17 cellular contexts compared by ENCODE assay signal in genomic region chr4:184446132-184446531, GRCh38. TPM values are rescaled to one million over a fixed set of nuclear protein-coding genes. Genes with fewer than 3 reads are reported as not detected.
A peak's percentile ranks its signal among the peaks of the same experiment; 100 is the strongest.
DNase-seq lines count a peak whose midpoint lies in the region; ATAC-seq and TF ChIP-seq lines count a peak whose summit lies in the region.
"Had no signal": no experiment of that assay in that cellular context is flagged by ENCODE, and none has a peak within 500 bp of the region (broad histone marks: within the 10 kb centered on the region; RNA-seq: fewer than 3 reads in every experiment).

No MANE protein-coding gene starts in this region.

- no peak overlapping the region for H2AFZ ChIP-seq in OCI-LY1 (ENCODE audit: low read length)

- intact Hi-C loops in lower lobe of right lung (cut with DNase I), result no loop called here
- intact Hi-C loops in sigmoid colon (cut with DNase I), result no loop called here

- TF ChIP-seq EP300 in sigmoid colon (IDR thresholded peaks at IDR 0.05), result no peak

- no peak overlapping the region for H3K4me3 ChIP-seq in OCI-LY1 (ENCODE audit: low read depth, low read length, poor library complexity, severe bottlenecking)
- H3K4me3 ChIP-seq in lower lobe of right lung, result no peak overlapping the region
- H3K4me3 ChIP-seq in sigmoid colon, result no peak overlapping the region
- H3K4me3 ChIP-seq: right lobe of liver, SJCRH30, suprapubic skin had no signal

- no peak for TF ChIP-seq CTCF in OCI-LY1 (IDR thresholded peaks at IDR 0.05; ENCODE audit: low read length)
- TF ChIP-seq CTCF in lower lobe of right lung (IDR thresholded peaks at IDR 0.05), result no peak
- TF ChIP-seq CTCF in sigmoid colon (IDR thresholded peaks at IDR 0.05), result no peak

- H3K27ac ChIP-seq in OCI-LY1 (ENCODE audit: low read depth, low read length, poor library complexity, severe bottlenecking) (peak overlapping the region; percentile 65), lower lobe of right lung (peak overlapping the region; percentile 28), sigmoid colon (no peak overlapping the region)
- H3K27ac ChIP-seq: right lobe of liver, SJCRH30, suprapubic skin had no signal

- peaks cover 56% of the 10 kb centered on the region for H3K36me3 Mint-ChIP-seq in stimulated activated naive CD8-positive, alpha-beta T cell treated with anti-CD3 and anti-CD28 coated beads, Interleukin-15, Interleukin-2, amounts not matched to agents 100 ng/mL and 50 ng/mL, for 24 hours (ENCODE audit: low read depth)

- H3K27ac Mint-ChIP-seq in stimulated activated naive CD8-positive, alpha-beta T cell treated with anti-CD3 and anti-CD28 coated beads, Interleukin-15, Interleukin-2, amounts not matched to agents 100 ng/mL and 50 ng/mL, for 24 hours, result peak overlapping the region; percentile 3

- H3K4me1 Mint-ChIP-seq in stimulated activated naive CD8-positive, alpha-beta T cell treated with anti-CD3 and anti-CD28 coated beads, Interleukin-15, Interleukin-2, amounts not matched to agents 100 ng/mL and 50 ng/mL, for 24 hours (ENCODE audit: low read depth), result peaks cover 94% of the 10 kb centered on the region

- no peak for TF ChIP-seq POLR2A in sigmoid colon (IDR thresholded peaks at IDR 0.05)

- WGBS in sigmoid colon, 2 donors, result 69 to 93% methylated on average over 3 of the region's 3 CpGs

- no peaks in the 10 kb centered on the region for H3K27me3 Mint-ChIP-seq in stimulated activated naive CD8-positive, alpha-beta T cell treated with anti-CD3 and anti-CD28 coated beads, Interleukin-15, Interleukin-2, amounts not matched to agents 100 ng/mL and 50 ng/mL, for 24 hours

- H3K9me3 ChIP-seq in OCI-LY1 (ENCODE audit: low read length) (no peaks in the 10 kb centered on the region), lower lobe of right lung (no peaks in the 10 kb centered on the region), sigmoid colon (no peaks in the 10 kb centered on the region)
- H3K9me3 ChIP-seq: right lobe of liver, SJCRH30, suprapubic skin had no signal

- H3K4me1 ChIP-seq in OCI-LY1 (ENCODE audit: insufficient read depth, low read length, severe bottlenecking) (peaks cover 77% of the 10 kb centered on the region), lower lobe of right lung (peaks cover 92% of the 10 kb centered on the region), sigmoid colon (peaks cover 0 to 69% (median 57%) of the 10 kb centered on the region in 4 donors)
- H3K4me1 ChIP-seq: SJCRH30 had no signal

- DNase-seq in stimulated activated naive CD8-positive, alpha-beta T cell treated with anti-CD3 and anti-CD28 coated beads, Interleukin-15, Interleukin-2, amounts not matched to agents 100 U/mL and 50 U/mL, for 24 hours, result no peak
- no peak for DNase-seq in lower lobe of right lung
- DNase-seq in NCI-H446 (lab: John Stamatoyannopoulos, UW), result no peak
- no peak for DNase-seq in sigmoid colon
- DNase-seq in activated gamma-delta T cell treated with Interleukin-2 at 50 U/mL for 16 hours, result no peak
- DNase-seq: caudate nucleus; effector CD4-positive, alpha-beta T cell; NCI-H2227 treated with DMSO at 0.1 percent for 48 hours; right lobe of liver; SJCRH30; stimulated activated CD4-positive, alpha-beta T cell treated with anti-CD3 and anti-CD28 coated beads, Interleukin-1b, Interleukin-23, amount 100 ng/mL, for 48 hours; T1000 had no signal

- H3K4me2 ChIP-seq in OCI-LY1 (ENCODE audit: low read length), result no peak overlapping the region

- ATAC-seq in stimulated activated naive CD8-positive, alpha-beta T cell treated with anti-CD3 and anti-CD28 coated beads, Interleukin-15, Interleukin-2, amounts not matched to agents 100 U/mL and 50 U/mL, for 24 hours, result no peak
- ATAC-seq in lower lobe of right lung, result no peak
- ATAC-seq in HG02970 (IDR thresholded peaks at IDR 0.05; ENCODE audit: low FRiP score, unreplicated experiment), result no peak
- ATAC-seq: HepG2, right lobe of liver had no signal

- H4K20me1 ChIP-seq in OCI-LY1 (ENCODE audit: insufficient read depth, low read length), result no peaks in the 10 kb centered on the region

- H3K9me2 ChIP-seq in OCI-LY1 (ENCODE audit: low read depth, low read length), result no peaks in the 10 kb centered on the region

- H3K27me3 ChIP-seq in OCI-LY1 (ENCODE audit: insufficient read depth, low read length) (no peaks in the 10 kb centered on the region), lower lobe of right lung (ENCODE audit: low read depth) (no peaks in the 10 kb centered on the region), sigmoid colon (no peaks in the 10 kb centered on the region)
- H3K27me3 ChIP-seq: right lobe of liver, SJCRH30, suprapubic skin had no signal

- no peaks in the 10 kb centered on the region for H3K9me3 Mint-ChIP-seq in stimulated activated naive CD8-positive, alpha-beta T cell treated with anti-CD3 and anti-CD28 coated beads, Interleukin-15, Interleukin-2, amounts not matched to agents 100 ng/mL and 50 ng/mL, for 24 hours

- peaks cover 50% of the 10 kb centered on the region for H3K79me2 ChIP-seq in OCI-LY1 (ENCODE audit: insufficient read depth, low read length)

- H3K9ac ChIP-seq in OCI-LY1 (ENCODE audit: low read length), result no peak overlapping the region

- no peaks in the 10 kb centered on the region; the same call in 1 of the 2 replicates for H3F3A ChIP-seq in OCI-LY1 (ENCODE audit: insufficient read depth, low read length)

- no peak overlapping the region for H3K4me3 Mint-ChIP-seq in stimulated activated naive CD8-positive, alpha-beta T cell treated with anti-CD3 and anti-CD28 coated beads, Interleukin-15, Interleukin-2, amounts not matched to agents 100 ng/mL and 50 ng/mL, for 24 hours

- H3K36me3 ChIP-seq in OCI-LY1 (ENCODE audit: insufficient read depth, low read length) (peaks cover 14% of the 10 kb centered on the region), lower lobe of right lung (no peaks in the 10 kb centered on the region), sigmoid colon (no peaks in the 10 kb centered on the region)
- H3K36me3 ChIP-seq: right lobe of liver, SJCRH30, suprapubic skin had no signal

RNA-seq across cellular contexts. Expression of gene IRF2, which starts 28.2 kb away (rescaled TPM):
- total RNA-seq in lower lobe of right lung, result 53.3 TPM
- 10 to 100 TPM; 29.3 to 39.7 (median 31.3) TPM for total RNA-seq in sigmoid colon
- 10 to 100 TPM; 27.6 to 41.8 (median 35.4) TPM for polyA plus RNA-seq in sigmoid colon

Comparison
In these comparisons a context has a peak if more than half of its experiments do, and no peak if none do; other contexts are left out.
1. H3K27ac ChIP-seq: peak in OCI-LY1 (single experiment) and lower lobe of right lung (single experiment); none in sigmoid colon (0 of 4).